8 cellular contexts compared by ENCODE assay signal in the genomic region with DNA sequence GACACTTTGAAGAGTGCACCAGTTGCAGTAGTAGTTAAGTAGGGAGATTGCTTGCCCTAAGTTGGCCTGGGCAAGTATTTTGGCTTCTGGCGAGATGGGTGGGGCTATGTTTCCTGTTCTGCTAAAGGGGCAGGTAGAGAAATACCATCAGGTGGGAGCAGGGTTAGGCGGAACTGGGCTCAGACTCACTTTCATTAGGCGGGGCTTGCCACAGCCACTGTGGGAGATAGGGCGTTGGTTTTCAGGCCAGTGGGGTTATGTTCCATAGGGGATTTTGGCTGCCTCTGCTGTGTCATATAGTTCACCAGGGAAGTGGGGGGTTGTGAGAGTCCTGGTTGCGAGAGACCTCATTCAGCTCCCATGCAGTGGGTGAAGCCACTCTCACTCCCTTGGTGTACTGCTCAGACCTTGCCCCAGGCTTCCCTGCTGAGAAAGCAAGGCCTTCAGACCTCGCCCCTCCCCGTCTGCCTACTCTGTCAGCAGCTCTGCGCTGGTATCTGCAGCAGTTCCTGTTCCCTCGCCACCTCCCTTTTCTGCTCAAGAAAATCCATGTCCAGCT. TPM values are rescaled to one million over a fixed set of nuclear protein-coding genes. Genes with fewer than 3 reads are reported as not detected.
DNase-seq lines count a peak whose midpoint lies in the region; ATAC-seq and TF ChIP-seq lines count a peak whose summit lies in the region.

No MANE protein-coding gene starts in this region.

- TF ChIP-seq POLR2A in prostate gland (IDR thresholded peaks at IDR 0.05): no peak

- TF ChIP-seq CTCF in prostate gland (IDR thresholded peaks at IDR 0.05): no peak

- H3K4me3 ChIP-seq in prostate gland: no peak overlapping the region

- peak; percentile 12 for DNase-seq in activated CD4-positive, alpha-beta T cell treated with anti-CD3 and anti-CD28 coated beads for 1 hour
- DNase-seq in effector memory CD8-positive, alpha-beta T cell: peak; percentile 18 to 44 (median 34)
- peak; percentile 35 to 40 for DNase-seq in stimulated activated CD4-positive, alpha-beta T cell treated with anti-CD3 and anti-CD28 coated beads, Interleukin-15, amount 100 ng/mL, for 48 hours (ENCODE audit: low read depth in 2 of 2)
- DNase-seq in prostate gland (ENCODE audit: low spot score): no peak
- DNase-seq in NCI-H510A (lab: John Stamatoyannopoulos, UW): no peak
- DNase-seq in retina: no peak

- H3K27me3 Mint-ChIP-seq in effector memory CD8-positive, alpha-beta T cell: no peaks in the 10 kb centered on the region

- no peak overlapping the region for H3K27ac ChIP-seq in prostate gland

- no peaks in the 10 kb centered on the region for H3K27me3 ChIP-seq in prostate gland (replicated peaks; ENCODE audit: insufficient read depth)

- ATAC-seq in GM18858 (IDR thresholded peaks at IDR 0.05; ENCODE audit: unreplicated experiment) (peak; percentile 90), HG02885 (IDR thresholded peaks at IDR 0.05; ENCODE audit: poor library complexity, unreplicated experiment) (peak; percentile 91)
- ATAC-seq in effector memory CD8-positive, alpha-beta T cell (replicated peaks): peak; percentile 85

- no peaks in the 10 kb centered on the region for H3K9me3 Mint-ChIP-seq in effector memory CD8-positive, alpha-beta T cell

- 88% methylated on average over 9 of the region's 9 CpGs for WGBS in prostate gland

- intact Hi-C loops in prostate gland (cut with DNase I): no loop called here

- H3K36me3 ChIP-seq in prostate gland: no peaks in the 10 kb centered on the region

- peaks cover 46 to 70% of the 10 kb centered on the region in 2 donors for H3K4me1 Mint-ChIP-seq in effector memory CD8-positive, alpha-beta T cell (ENCODE audit: low read depth in 2 of 2)

- H3K9me3 ChIP-seq in prostate gland: no peaks in the 10 kb centered on the region

- no peaks in the 10 kb centered on the region for H3K4me1 ChIP-seq in prostate gland (replicated peaks)

- H3K4me3 Mint-ChIP-seq in effector memory CD8-positive, alpha-beta T cell: peak overlapping the region; percentile 69 to 74

- peaks cover 32% of the 10 kb centered on the region for H3K36me3 Mint-ChIP-seq in effector memory CD8-positive, alpha-beta T cell (ENCODE audit: insufficient read depth)

- peak overlapping the region; percentile 91 to 97 for H3K27ac Mint-ChIP-seq in effector memory CD8-positive, alpha-beta T cell

RNA-seq across cellular contexts. Expression of a gene that starts 43.3 kb away (rescaled TPM):
- 10 to 100 TPM; 29.3 to 51.7 TPM for total RNA-seq in prostate gland

Comparison
In these comparisons a context has a peak if more than half of its experiments do, and no peak if none do; other contexts are left out.
1. DNase-seq: peak in activated CD4-positive, alpha-beta T cell treated with anti-CD3 and anti-CD28 coated beads for 1 hour (single experiment), effector memory CD8-positive, alpha-beta T cell (3 of 3) and stimulated activated CD4-positive, alpha-beta T cell treated with anti-CD3 and anti-CD28 coated beads, Interleukin-15, amount 100 ng/mL, for 48 hours (2 of 2); none in prostate gland (single experiment), NCI-H510A (single experiment) and retina (single experiment).
2. Peak in every context shown above with its lines, with median percentiles within 50 percentile points of each other: ATAC-seq.